Comparison of ENCODE assay signal across 9 cellular contexts in genomic region chr1:67723620-67724019, GRCh38. TPM values are rescaled to one million over a fixed set of nuclear protein-coding genes. Genes with fewer than 3 reads are reported as not detected.
DNase-seq lines count a peak whose midpoint lies in the region; ATAC-seq and TF ChIP-seq lines count a peak whose summit lies in the region.
"Had no signal": no experiment of that assay in that cellular context is flagged by ENCODE, and none has a peak within 500 bp of the region (broad histone marks: within the 10 kb centered on the region; RNA-seq: fewer than 3 reads in every experiment).

No MANE protein-coding gene starts in this region.

- ATAC-seq in GM21825 (IDR thresholded peaks at IDR 0.05; ENCODE audit: unreplicated experiment) (peak; percentile 82), gastroesophageal sphincter (peak; percentile 37)

- H3K36me3 ChIP-seq in gastroesophageal sphincter (no peaks in the 10 kb centered on the region), tibial nerve (no peaks in the 10 kb centered on the region)

- H3K9me3 ChIP-seq in gastroesophageal sphincter (no peaks in the 10 kb centered on the region), tibial nerve (no peaks in the 10 kb centered on the region)

- TF ChIP-seq POLR2A in gastroesophageal sphincter (IDR thresholded peaks at IDR 0.05) (no peak), tibial nerve (IDR thresholded peaks at IDR 0.05) (no peak)

- TF ChIP-seq EP300 in gastroesophageal sphincter (IDR thresholded peaks at IDR 0.05) (no peak), tibial nerve (IDR thresholded peaks at IDR 0.05) (peak in 1 of 2 donors; percentile 18)

- TF ChIP-seq CTCF in gastroesophageal sphincter (IDR thresholded peaks at IDR 0.05) (no peak), tibial nerve (IDR thresholded peaks at IDR 0.05) (no peak)

- H3K4me3 ChIP-seq in gastroesophageal sphincter (no peak overlapping the region), tibial nerve (no peak overlapping the region)

- H3K27ac ChIP-seq in gastroesophageal sphincter (peak overlapping the region in 3 of 4 donors; percentile 22 to 52 (median 29)), tibial nerve (peak overlapping the region in 2 of 4 donors; percentile 72 to 87)

- H3K4me1 ChIP-seq in gastroesophageal sphincter (peaks cover 21 to 63% (median 25%) of the 10 kb centered on the region in 3 donors), tibial nerve (peaks cover 0 to 67% (median 34%) of the 10 kb centered on the region in 4 donors)

- 38 to 45% methylated on average over 2 of the region's 2 CpGs for WGBS in gastroesophageal sphincter (ENCODE audit: low coverage in 1 of 2), 2 donors
- whole genome bisulfite sequencing in tibial nerve, 2 donors: 26 to 31% methylated on average over 2 of the region's 2 CpGs

- H3K27me3 ChIP-seq in gastroesophageal sphincter (no peaks in the 10 kb centered on the region), tibial nerve (no peaks in the 10 kb centered on the region)

- DNase-seq in EL (peak; percentile 76), MV-4-11 (lab: John Stamatoyannopoulos, UW) (peak; percentile 13), tibial nerve (ENCODE audit: low spot score in 2 of 2) (no peak), cerebellar nuclear complex (lab: John Stamatoyannopoulos, UW) (no peak), NCI-H2171 (lab: John Stamatoyannopoulos, UW) (no peak), Ammon's horn (ENCODE audit: low spot score) (no peak)
- DNase-seq: activated naive CD8-positive, alpha-beta T cell treated with anti-CD3 and anti-CD28 coated beads, Interleukin-2, amount 10 ng/mL, durations not matched to agents 7 days and 5 days had no signal

RNA-seq across cellular contexts. Expression of gene GADD45A, which starts 38.6 kb away (rescaled TPM):
- total RNA-seq in gastroesophageal sphincter (10 to 100 TPM; 58.7 to 69.9 (median 65.6) TPM), tibial nerve (10 to 100 TPM; 53.1 to 95.4 (median 72.9) TPM)

Comparison
In these comparisons a context has a peak if more than half of its experiments do, and no peak if none do; other contexts are left out.
1. DNase-seq: peak in EL (single experiment) and MV-4-11 (single experiment); none in tibial nerve (0 of 2), cerebellar nuclear complex (0 of 2), NCI-H2171 (single experiment) and Ammon's horn (single experiment).